8 cellular contexts compared by ENCODE assay signal in the genomic region with DNA sequence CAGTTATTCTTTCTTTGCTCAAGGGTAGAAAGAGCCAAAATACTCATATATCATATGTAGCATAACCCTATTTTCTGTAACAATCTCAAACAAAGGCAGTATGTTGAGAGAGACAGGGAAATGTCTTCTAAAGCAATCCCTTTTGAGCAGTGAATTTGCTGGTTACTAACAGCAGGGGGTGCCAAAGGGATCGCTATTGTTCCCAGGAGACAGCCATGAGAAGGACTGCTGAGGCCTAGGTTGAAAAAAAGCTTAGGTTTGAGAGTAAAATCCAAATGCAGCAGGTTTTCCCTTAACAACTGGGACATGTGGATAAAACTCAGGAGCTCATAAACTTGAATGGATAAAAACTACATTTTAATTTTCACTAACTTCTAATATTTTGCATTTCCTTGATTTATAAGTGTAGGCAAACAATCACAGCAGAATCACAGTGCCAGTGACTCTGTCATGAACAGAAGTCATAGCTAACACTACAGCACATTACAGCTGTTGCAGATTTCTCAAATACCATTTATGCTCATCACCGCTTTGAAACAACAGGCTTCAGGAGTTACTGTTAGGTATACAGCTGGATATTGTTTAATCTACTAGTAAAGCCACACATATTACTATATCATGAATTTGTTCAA.
A peak's percentile ranks its signal among the peaks of the same experiment; 100 is the strongest.
DNase-seq lines count a peak whose midpoint lies in the region; ATAC-seq and TF ChIP-seq lines count a peak whose summit lies in the region.

No MANE protein-coding gene starts in this region.

- DNase-seq in CD4-positive, alpha-beta T cell, result peak in 9 of 10 experiments; percentile 10 to 46 (median 29)
- DNase-seq in NCI-H460 (ENCODE audit: extremely low read depth, low read depth) (peak; percentile 72), dermis blood vessel endothelial cell (peak; percentile 89), lower lobe of right lung (no peak)
- DNase-seq in activated CD4-positive, alpha-beta T cell treated with anti-CD3 and anti-CD28 coated beads for 1 hour, result peak; percentile 13
- DNase-seq in stimulated activated CD8-positive, alpha-beta memory T cell treated with anti-CD3 and anti-CD28 coated beads, Interleukin-12 subunit alpha, Interleukin-12 subunit beta, amount 100 ng/mL, for 4 hours (ENCODE audit: low read depth), result peak; percentile 5

- no peaks in the 10 kb centered on the region for H3K27me3 Mint-ChIP-seq in CD4-positive, alpha-beta T cell

- peaks cover 39% of the 10 kb centered on the region for H3K36me3 Mint-ChIP-seq in CD4-positive, alpha-beta T cell (ENCODE audit: low read depth)

- H3K27me3 ChIP-seq in CD4-positive, alpha-beta T cell (ENCODE audit: control insufficient read depth, insufficient read depth, low read length), result no peaks in the 10 kb centered on the region
- no peaks in the 10 kb centered on the region for H3K27me3 ChIP-seq in lower lobe of right lung (ENCODE audit: low read depth)

- H3K36me3 ChIP-seq in HEK293 (ENCODE audit: control insufficient read depth in 2 of 2, insufficient read depth in 1 of 2, low read length in 2 of 2) (peaks cover 0 to 5% of the 10 kb centered on the region in 2 experiments; a peak in 1 of 3 replicates), lower lobe of right lung (peaks cover 10% of the 10 kb centered on the region)

- peak; percentile 68 for TF ChIP-seq CTCF in CD4-positive, alpha-beta T cell (IDR thresholded peaks at IDR 0.05)
- TF ChIP-seq CTCF in HEK293 (tag by site-specific recombination; IDR thresholded peaks at IDR 0.05), result no peak
- peak; percentile 74 for TF ChIP-seq CTCF in lower lobe of right lung (IDR thresholded peaks at IDR 0.05)

- no peak overlapping the region for H3K27ac ChIP-seq in CD4-positive, alpha-beta T cell (ENCODE audit: low read depth, low read length)
- H3K27ac ChIP-seq in HEK293 (ENCODE audit: extremely low read depth, low read depth, low read length) (no peak overlapping the region), lower lobe of right lung (no peak overlapping the region)

- H3K9me3 Mint-ChIP-seq in CD4-positive, alpha-beta T cell, result no peaks in the 10 kb centered on the region

- CTCF ChIA-PET in CD4-positive, alpha-beta T cell (lab: Charles Lee), result interaction anchor here (0.8 to 1.2 kb wide), 6 partner anchors 8 to 666 kb away, joined by 3 to 5 read pairs (median 3); no protein-coding TSS in a partner anchor
- CTCF ChIA-PET in HEK293 (lab: Yijun Ruan, JAX), result interaction anchor here (0.5 to 2.6 kb wide), 42 partner anchors 9 to 985 kb away, joined by 3 to 20 read pairs (median 4); no protein-coding TSS in a partner anchor

- H3K4me1 Mint-ChIP-seq in CD4-positive, alpha-beta T cell (ENCODE audit: low read depth), result peaks cover 11% of the 10 kb centered on the region

- no peak overlapping the region for H3K27ac Mint-ChIP-seq in CD4-positive, alpha-beta T cell

- intact Hi-C loops in CD4-positive, alpha-beta T cell (cut with DNase I, micrococcal nuclease), result loop anchor here (1.0 to 5.0 kb wide), 5 partner anchors 151 to 933 kb away; no protein-coding TSS in a partner anchor
- intact Hi-C loops in lower lobe of right lung (cut with DNase I), result no loop called here

- POLR2A ChIA-PET in CD4-positive, alpha-beta T cell (lab: Charles Lee), result no interaction called here
- POLR2A ChIA-PET in HEK293 (lab: Yijun Ruan, JAX), result no interaction called here

- no peak overlapping the region for H3K4me3 Mint-ChIP-seq in CD4-positive, alpha-beta T cell

- ATAC-seq in CD4-positive, alpha-beta T cell (ENCODE audit: poor library complexity), result peak; percentile 70
- ATAC-seq in lower lobe of right lung (peak; percentile 85 to 87), GM21390 (IDR thresholded peaks at IDR 0.05; ENCODE audit: unreplicated experiment) (no peak)

- H3K4me1 ChIP-seq in HEK293 (ENCODE audit: control insufficient read depth, insufficient read depth, low read length) (0 out of 2 replicates have a peak, but pooled peaks cover 2% of the 10 kb centered on the region), lower lobe of right lung (no peaks in the 10 kb centered on the region)

- H3K4me3 ChIP-seq in HEK293 (ENCODE audit: low read depth, low read length), result no peak overlapping the region
- H3K4me3 ChIP-seq in lower lobe of right lung, result no peak overlapping the region

- H3K9me3 ChIP-seq in CD4-positive, alpha-beta T cell (ENCODE audit: control insufficient read depth, low read length), result no peaks in the 10 kb centered on the region
- no peaks in the 10 kb centered on the region for H3K9me3 ChIP-seq in HEK293 (ENCODE audit: control insufficient read depth, insufficient read depth, low read depth, low read length)
- no peaks in the 10 kb centered on the region for H3K9me3 ChIP-seq in lower lobe of right lung

TF ChIP-seq in HEK293, 187 proteins besides CTCF, POLR2A, EP300 and RAD21:
- TF ChIP-seq ZNF654 (tag by site-specific recombination; IDR thresholded peaks at IDR 0.05; ENCODE audit: low read depth), result peak; percentile 48
- TF ChIP-seq ZNF112 (tag by site-specific recombination; IDR thresholded peaks at IDR 0.05), result no peak
